ENCODE assay signal across 8 cellular contexts in the genomic region with DNA sequence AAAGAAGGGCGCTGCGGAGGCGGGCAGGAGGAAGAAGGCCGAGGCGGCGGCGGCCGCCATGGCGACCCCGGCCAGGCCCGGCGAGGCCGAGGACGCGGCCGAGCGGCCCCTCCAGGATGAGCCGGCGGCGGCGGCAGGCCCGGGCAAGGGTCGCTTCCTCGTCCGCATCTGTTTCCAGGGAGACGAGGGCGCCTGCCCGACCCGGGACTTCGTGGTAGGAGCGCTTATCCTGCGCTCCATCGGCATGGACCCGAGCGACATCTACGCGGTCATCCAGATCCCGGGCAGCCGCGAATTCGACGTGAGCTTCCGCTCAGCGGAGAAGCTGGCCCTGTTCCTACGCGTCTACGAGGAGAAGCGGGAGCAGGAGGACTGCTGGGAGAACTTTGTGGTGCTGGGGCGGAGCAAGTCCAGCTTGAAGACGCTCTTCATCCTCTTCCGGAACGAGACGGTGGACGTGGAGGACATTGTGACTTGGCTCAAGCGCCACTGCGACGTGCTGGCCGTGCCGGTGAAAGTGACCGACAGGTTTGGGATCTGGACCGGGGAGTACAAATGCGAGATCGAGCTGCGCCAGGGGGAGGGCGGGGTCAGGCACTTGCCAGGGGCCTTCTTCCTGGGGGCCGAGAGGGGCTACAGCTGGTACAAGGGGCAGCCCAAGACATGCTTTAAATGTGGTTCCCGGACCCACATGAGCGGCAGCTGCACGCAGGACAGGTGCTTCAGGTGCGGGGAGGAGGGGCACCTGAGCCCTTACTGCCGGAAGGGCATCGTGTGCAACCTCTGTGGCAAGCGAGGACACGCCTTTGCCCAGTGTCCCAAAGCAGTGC.
DNase-seq lines count a peak whose midpoint lies in the region; TF ChIP-seq lines count a peak whose summit lies in the region.

No MANE protein-coding gene starts in this region.

- no peaks in the 10 kb centered on the region for H3K27me3 ChIP-seq in brain microvascular endothelial cell (replicated peaks)

- DNase-seq in GM12865 (ENCODE audit: low read depth) (peak; percentile 76), HFF-Myc (ENCODE audit: extremely low read depth, low read depth) (no peak), MV-4-11 (lab: John Stamatoyannopoulos, UW) (peak; percentile 65), T-helper 2 cell (peak; percentile 3 to 73 (median 26)), brain microvascular endothelial cell (peak; percentile 47), skeletal muscle cell (ENCODE audit: low read depth) (no peak), NCI-H1694 treated with DMSO at 0.1 percent for 48 hours (lab: John Stamatoyannopoulos, UW) (no peak)

- H3K9me3 ChIP-seq in iPS-18c (ENCODE audit: control insufficient read depth, insufficient read depth, low read length): peaks cover 2% of the 10 kb centered on the region

- no peaks in the 10 kb centered on the region for H3K36me3 ChIP-seq in brain microvascular endothelial cell (replicated peaks)

- in situ Hi-C loops in brain microvascular endothelial cell (cut with HindIII; ENCODE audit: low pct_ligation_motif_present, low sequenced_read_pairs): no loop called here

- H3K4me3 ChIP-seq in GM12865 (ENCODE audit: low read depth, low read length): peak overlapping the region; percentile 93
- H3K4me3 ChIP-seq in HFF-Myc (replicated peaks; ENCODE audit: low read depth, low read length): peak overlapping the region; percentile 75
- peak overlapping the region; percentile 96 for H3K4me3 ChIP-seq in brain microvascular endothelial cell (ENCODE audit: low read depth, low read length)
- H3K4me3 ChIP-seq in iPS-18c (ENCODE audit: insufficient read depth, low read depth, low read length): peak overlapping the region; percentile 75
- H3K4me3 ChIP-seq in skeletal muscle cell (ENCODE audit: low read depth, low read length): peak overlapping the region; percentile 93

- H3K27ac ChIP-seq in brain microvascular endothelial cell: peak overlapping the region; percentile 93

- no peak for TF ChIP-seq CTCF in GM12865 (IDR thresholded peaks at IDR 0.05; ENCODE audit: insufficient read depth, low read depth, low read length, missing control alignments)
- TF ChIP-seq CTCF in HFF-Myc (IDR thresholded peaks at IDR 0.05; ENCODE audit: low read depth, low read length, missing control alignments): no peak
- no peak for TF ChIP-seq CTCF in brain microvascular endothelial cell (IDR thresholded peaks at IDR 0.05; ENCODE audit: low read depth, low read length, missing control alignments)

Comparison
In these comparisons a context has a peak if more than half of its experiments do, and no peak if none do; other contexts are left out.
1. DNase-seq: peak in GM12865 (single experiment), MV-4-11 (single experiment), T-helper 2 cell (5 of 5) and brain microvascular endothelial cell (single experiment); none in HFF-Myc (single experiment), skeletal muscle cell (single experiment) and NCI-H1694 treated with DMSO at 0.1 percent for 48 hours (single experiment).
2. Peak in every context shown above with its lines, with median percentiles within 50 percentile points of each other: H3K4me3 ChIP-seq.